ENCODE assay signal across 11 cellular contexts in genomic region chr22:30575011-30575671, GRCh38. TPM values are rescaled to one million over a fixed set of nuclear protein-coding genes. Genes with fewer than 3 reads are reported as not detected.
DNase-seq lines count a peak whose midpoint lies in the region; ATAC-seq, FAIRE-seq and TF ChIP-seq lines count a peak whose summit lies in the region.
"Had no signal": no experiment of that assay in that cellular context is flagged by ENCODE, and none has a peak within 500 bp of the region (broad histone marks: within the 10 kb centered on the region; RNA-seq: fewer than 3 reads in every experiment).

No MANE protein-coding gene starts in this region.

- peaks cover 6% of the 10 kb centered on the region for H3K4me1 Mint-ChIP-seq in activated naive CD4-positive, alpha-beta T cell treated with anti-CD3 and anti-CD28 coated beads, Interleukin-2, amount 10 ng/mL, durations not matched to agents 7 days and 5 days

- no peaks in the 10 kb centered on the region for H3K9me3 Mint-ChIP-seq in activated naive CD4-positive, alpha-beta T cell treated with anti-CD3 and anti-CD28 coated beads, Interleukin-2, amount 10 ng/mL, durations not matched to agents 7 days and 5 days

- peak overlapping the region in 1 of 2 donors; percentile 28 for H3K9ac ChIP-seq in colonic mucosa (ENCODE audit: low read depth in 2 of 2, low read length in 2 of 2)

- TF ChIP-seq EP300 in tibial nerve (IDR thresholded peaks at IDR 0.05), result peak; percentile 51 to 85

- TF ChIP-seq POLR2A in tibial nerve (IDR thresholded peaks at IDR 0.05), result no peak

- intact Hi-C loops in colonic mucosa (cut with DNase I), result no loop called here

- H3K4me1 ChIP-seq in colonic mucosa (no peaks in the 10 kb centered on the region), lung (ENCODE audit: control insufficient read depth in 2 of 2, insufficient read depth in 2 of 2, low read length in 2 of 2) (peaks cover 3% of the 10 kb centered on the region in 2 donors), tibial nerve (peaks cover 0 to 56% (median 9%) of the 10 kb centered on the region in 4 donors)

- no peak overlapping the region for H3K4me3 Mint-ChIP-seq in activated naive CD4-positive, alpha-beta T cell treated with anti-CD3 and anti-CD28 coated beads, Interleukin-2, amount 10 ng/mL, durations not matched to agents 7 days and 5 days

- DNase-seq in DMS53 (lab: John Stamatoyannopoulos, UW), result peak; percentile 50
- no peak for DNase-seq in DMS53 treated with DMSO at 0.1 percent for 48 hours (lab: John Stamatoyannopoulos, UW; ENCODE audit: unreplicated experiment)
- DNase-seq in colonic mucosa, result peak; percentile 27
- DNase-seq in lung (ENCODE audit: low spot score), result peak; percentile 35
- DNase-seq in tibial nerve (ENCODE audit: low spot score in 2 of 2), result peak in 1 of 2 donors; percentile 8
- no peak for DNase-seq in HTR-8/SVneo (ENCODE audit: insufficient read length, low spot score)
- no peak for DNase-seq in activated naive CD4-positive, alpha-beta T cell treated with anti-CD3 and anti-CD28 coated beads, Interleukin-2, amount 10 ng/mL, durations not matched to agents 7 days and 5 days
- DNase-seq: activated naive CD4-positive, alpha-beta T cell; NCI-H524 treated with DMSO at 0.1 percent for 48 hours; stimulated activated CD4-positive, alpha-beta T cell treated with anti-CD3 and anti-CD28 coated beads, Interleukin-12 subunit alpha, Interleukin-12 subunit beta, amount 100 ng/mL, for 4 hours had no signal

- peaks cover 10% of the 10 kb centered on the region for H3K36me3 ChIP-seq in colonic mucosa
- peaks cover 35 to 41% of the 10 kb centered on the region in 2 donors for H3K36me3 ChIP-seq in lung (ENCODE audit: control insufficient read depth in 2 of 2, insufficient read depth in 2 of 2, low read length in 2 of 2)
- H3K36me3 ChIP-seq in tibial nerve, result peaks cover 8 to 50% (median 19%) of the 10 kb centered on the region in 3 donors

- no peak overlapping the region for H3K4me3 ChIP-seq in colonic mucosa
- H3K4me3 ChIP-seq in lung, result no peak overlapping the region
- H3K4me3 ChIP-seq in tibial nerve, result peak overlapping the region in 3 of 4 donors; percentile 17 to 54 (median 25)

- ATAC-seq in lung (ENCODE audit: insufficient read depth, low FRiP score), result no peak
- no peak for ATAC-seq in HG03045 (IDR thresholded peaks at IDR 0.05; ENCODE audit: unreplicated experiment)

- H3K27me3 Mint-ChIP-seq in activated naive CD4-positive, alpha-beta T cell treated with anti-CD3 and anti-CD28 coated beads, Interleukin-2, amount 10 ng/mL, durations not matched to agents 7 days and 5 days, result peaks cover 41% of the 10 kb centered on the region

- CTCF ChIA-PET in activated naive CD4-positive, alpha-beta T cell treated with anti-CD3 and anti-CD28 coated beads, Interleukin-2, amount 10 ng/mL, durations not matched to agents 7 days and 5 days (lab: Charles Lee), result interaction anchor here (0.6 kb wide), 1 partner anchor 327 kb away, joined by 3 read pairs; no protein-coding TSS in a partner anchor

- no peaks in the 10 kb centered on the region for H3K27me3 ChIP-seq in colonic mucosa
- H3K27me3 ChIP-seq in lung (ENCODE audit: control insufficient read depth, insufficient read depth), result no peaks in the 10 kb centered on the region
- no peaks in the 10 kb centered on the region for H3K27me3 ChIP-seq in tibial nerve

- H3K36me3 Mint-ChIP-seq in activated naive CD4-positive, alpha-beta T cell treated with anti-CD3 and anti-CD28 coated beads, Interleukin-2, amount 10 ng/mL, durations not matched to agents 7 days and 5 days, result peaks cover 36% of the 10 kb centered on the region

- no peak for FAIRE-seq in HTR-8/SVneo (lab: Jason Lieb, UNC)

- H3K27ac Mint-ChIP-seq in activated naive CD4-positive, alpha-beta T cell treated with anti-CD3 and anti-CD28 coated beads, Interleukin-2, amount 10 ng/mL, durations not matched to agents 7 days and 5 days, result no peak overlapping the region

- H3K27ac ChIP-seq in colonic mucosa (no peak overlapping the region), lung (ENCODE audit: low read depth in 1 of 2, low read length in 1 of 2) (no peak overlapping the region), tibial nerve (peak overlapping the region; percentile 60 to 93 (median 77))

- no peaks in the 10 kb centered on the region for H3K9me3 ChIP-seq in colonic mucosa
- no peaks in the 10 kb centered on the region for H3K9me3 ChIP-seq in lung (ENCODE audit: control insufficient read depth in 2 of 2, insufficient read depth in 1 of 2, low read length in 1 of 2)
- H3K9me3 ChIP-seq in tibial nerve, result no peaks in the 10 kb centered on the region

- TF ChIP-seq CTCF in colonic mucosa (IDR thresholded peaks at IDR 0.05), result no peak
- no peak for TF ChIP-seq CTCF in lung (IDR thresholded peaks at IDR 0.05; ENCODE audit: control extremely low read depth, extremely low read depth)
- TF ChIP-seq CTCF in tibial nerve (IDR thresholded peaks at IDR 0.05), result peak in 1 of 5 experiments; percentile 19

- WGBS in lung, 2 donors, result 72 to 75% methylated on average over 12 of the region's 12 CpGs
- 19 to 32% methylated on average over 6 to 10 of the region's 12 CpGs for WGBS in tibial nerve, 2 donors

RNA-seq across cellular contexts. Expression of gene GAL3ST1, which starts 0.7 kb away (rescaled TPM):
- total RNA-seq in colonic mucosa (10 to 100 TPM; 13.4 to 18.8 TPM), lung (1 to 10 TPM; 3.5 to 4.0 TPM), tibial nerve (10 to 100 TPM; 17.4 to 22.2 (median 18.8) TPM)
- 1 to 10 TPM in 1 of 2 donors, under 1 TPM in 1; 0.72 to 3.3 TPM for polyA plus RNA-seq in lung

RNA-seq across cellular contexts. Expression of gene PES1, which starts 16.6 kb away (rescaled TPM):
- total RNA-seq in colonic mucosa (10 to 100 TPM; 44.2 to 98.3 TPM), lung (10 to 100 TPM; 34.4 to 76.5 TPM), tibial nerve (10 to 100 TPM; 53.9 to 74.7 (median 70.3) TPM)
- polyA plus RNA-seq in lung, result 10 to 100 TPM; 68.9 to 77.2 TPM

RNA-seq across cellular contexts. Expression of gene SEC14L6, which starts 28.6 kb away (rescaled TPM):
- not detected for total RNA-seq in colonic mucosa
- total RNA-seq in lung, result 1 to 10 TPM; 3.4 to 3.8 TPM
- polyA plus RNA-seq in lung, result 10 to 100 TPM in 1 of 2 donors, under 1 TPM in 1; 0.61 to 12.4 TPM
- 1 to 10 TPM in 1 of 4 donors, under 1 TPM in 3; 0.21 to 3.3 (median 0.94) TPM for total RNA-seq in tibial nerve

RNA-seq across cellular contexts. Expression of gene TCN2, which starts 31.8 kb away (rescaled TPM):
- total RNA-seq in colonic mucosa (10 to 100 TPM in 1 of 2 donors, 1 to 10 TPM in 1; 9.3 to 27.0 TPM), lung (10 to 100 TPM; 21.4 to 39.9 TPM), tibial nerve (10 to 100 TPM; 38.2 to 56.1 (median 43.8) TPM)
- 10 to 100 TPM; 10.6 to 60.9 TPM for polyA plus RNA-seq in lung

Comparison
In these comparisons a context has a peak if more than half of its experiments do, and no peak if none do; other contexts are left out.
1. DNase-seq: peak in DMS53 (single experiment), colonic mucosa (single experiment) and lung (single experiment); none in DMS53 treated with DMSO at 0.1 percent for 48 hours (single experiment), HTR-8/SVneo (single experiment) and activated naive CD4-positive, alpha-beta T cell treated with anti-CD3 and anti-CD28 coated beads, Interleukin-2, amount 10 ng/mL, durations not matched to agents 7 days and 5 days (single experiment).
2. H3K27ac ChIP-seq: peak in tibial nerve (4 of 4); none in colonic mucosa (single experiment) and lung (0 of 2).
3. H3K4me3 ChIP-seq: peak in tibial nerve (3 of 4); none in colonic mucosa (single experiment) and lung (single experiment).